Comparison of ENCODE assay signal across 8 cellular contexts in genomic region chr3:32569540-32570425, GRCh38. TPM values are rescaled to one million over a fixed set of nuclear protein-coding genes. Genes with fewer than 3 reads are reported as not detected.
DNase-seq lines count a peak whose midpoint lies in the region; ATAC-seq and TF ChIP-seq lines count a peak whose summit lies in the region.

No MANE protein-coding gene starts in this region.

- H3F3A ChIP-seq in neural progenitor cell (ENCODE audit: low read depth) = peaks cover 21% of the 10 kb centered on the region

- H3K36me3 Mint-ChIP-seq in neural progenitor cell = peaks cover 7% of the 10 kb centered on the region

- peaks cover 24% of the 10 kb centered on the region for H3K4me1 Mint-ChIP-seq in neural progenitor cell

- ATAC-seq in GM18868 (IDR thresholded peaks at IDR 0.05; ENCODE audit: unreplicated experiment) (peak; percentile 47), HG03097 (IDR thresholded peaks at IDR 0.05; ENCODE audit: low FRiP score, unreplicated experiment) (peak; percentile 46)

- H3K79me2 ChIP-seq in neural progenitor cell (ENCODE audit: low read depth) = peaks cover 71% of the 10 kb centered on the region

- H3K4me2 ChIP-seq in neural progenitor cell = peak overlapping the region; percentile 98

- peak overlapping the region; percentile 81 for H3K27ac Mint-ChIP-seq in neural progenitor cell

- H3K9me3 ChIP-seq in neural progenitor cell (ENCODE audit: low read depth) = no peaks in the 10 kb centered on the region

- H3K9me3 Mint-ChIP-seq in neural progenitor cell = no peaks in the 10 kb centered on the region

- H2AFZ ChIP-seq in neural progenitor cell (replicated peaks) = peak overlapping the region; percentile 87

- peaks cover 19% of the 10 kb centered on the region for H3K4me1 ChIP-seq in neural progenitor cell

- H3K27ac ChIP-seq in neural progenitor cell (peak overlapping the region; percentile 96), temporal lobe (ENCODE audit: low read depth, low read length) (peak overlapping the region; percentile 63)

- TF ChIP-seq CTCF in neural progenitor cell (IDR thresholded peaks at IDR 0.05) = no peak

- H3K4me3 Mint-ChIP-seq in neural progenitor cell = peak overlapping the region; percentile 96

- H3K4me3 ChIP-seq in neural progenitor cell = peak overlapping the region; percentile 93

- peaks cover 57% of the 10 kb centered on the region for H4K20me1 ChIP-seq in neural progenitor cell (ENCODE audit: low read depth)

- H3K9ac ChIP-seq in neural progenitor cell = peak overlapping the region; percentile 88

- peaks cover 5% of the 10 kb centered on the region for H3K27me3 Mint-ChIP-seq in neural progenitor cell (ENCODE audit: insufficient read depth, low read depth)

- peak; percentile 49 for DNase-seq in Ammon's horn (ENCODE audit: low spot score)
- peak; percentile 24 for DNase-seq in NOMO-1 treated with DMSO at 0.1 percent for 48 hours (lab: John Stamatoyannopoulos, UW; ENCODE audit: unreplicated experiment)
- peak; percentile 82 for DNase-seq in activated effector memory CD4-positive, alpha-beta T cell treated with anti-CD3 and anti-CD28 coated beads, Interleukin-2, amount 50 U/mL, for 16 hours
- peak; percentile 35 for DNase-seq in foreskin melanocyte
- peak; percentile 93 for DNase-seq in neural progenitor cell (ENCODE audit: low spot score)

- H3K27me3 ChIP-seq in neural progenitor cell = no peaks in the 10 kb centered on the region

- peaks cover 5% of the 10 kb centered on the region for H3K36me3 ChIP-seq in neural progenitor cell

RNA-seq across cellular contexts. Expression of gene DYNC1LI1, which starts 0.9 kb away (rescaled TPM):
- 66.4 and 103 TPM in 2 replicates for total RNA-seq in neural progenitor cell (ENCODE audit: low replicate concordance)
- total RNA-seq in temporal lobe = 86.5 TPM

Comparison
In these comparisons a context has a peak if more than half of its experiments do, and no peak if none do; other contexts are left out.
1. Peak in every context shown above with its lines: DNase-seq, ATAC-seq, H3K4me3 ChIP-seq and H3K27ac ChIP-seq.
2. DNase-seq: peak in every context shown above with its lines; median percentile 93 in neural progenitor cell; 82 in activated effector memory CD4-positive, alpha-beta T cell treated with anti-CD3 and anti-CD28 coated beads, Interleukin-2, amount 50 U/mL, for 16 hours; 49 in Ammon's horn; 35 in foreskin melanocyte; 24 in NOMO-1 treated with DMSO at 0.1 percent for 48 hours.